ENCODE assay signal across 8 cellular contexts in the genomic region with DNA sequence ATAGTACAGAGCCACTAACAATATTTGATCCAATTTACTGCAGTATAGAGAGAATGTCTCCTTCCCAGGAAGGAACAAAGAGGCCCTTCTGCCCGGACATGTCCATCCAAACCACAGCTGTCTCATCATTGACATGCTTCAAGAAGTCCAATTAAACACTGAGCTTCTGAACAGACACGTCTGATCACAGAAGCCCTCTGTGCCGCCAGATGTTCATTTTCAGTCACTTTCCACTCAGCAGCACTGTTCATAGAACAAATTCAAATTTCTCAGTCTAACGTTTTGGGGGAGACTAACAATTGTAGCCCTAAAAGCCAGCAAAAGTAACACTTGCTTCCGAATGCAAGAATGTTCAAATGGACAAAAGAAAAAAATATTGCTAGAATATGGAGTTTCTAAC. TPM values are rescaled to one million over a fixed set of nuclear protein-coding genes. Genes with fewer than 3 reads are reported as not detected.
DNase-seq lines count a peak whose midpoint lies in the region; ATAC-seq, FAIRE-seq and TF ChIP-seq lines count a peak whose summit lies in the region.

No MANE protein-coding gene starts in this region.

- WGBS in HepG2 (ENCODE audit: low lambda C conversion rate), result 85% methylated on average over 5 of the region's 5 CpGs

- H3K36me3 ChIP-seq in BLaER1 treated with 17β-estradiol and CSF1 and Interleukin-3, amounts not matched to agents 10 nM and 100 nM, result peaks cover 41 to 60% (median 46%) of the 10 kb centered on the region in 11 experiments
- peaks cover 27% of the 10 kb centered on the region for H3K36me3 ChIP-seq in adipocyte (ENCODE audit: control insufficient read depth, insufficient read depth, low read length, severe bottlenecking)
- peaks cover 9 to 42% of the 10 kb centered on the region in 2 experiments for H3K36me3 ChIP-seq in HepG2 (replicated peaks in 1 of 2; ENCODE audit: control insufficient read depth in 1 of 2, insufficient read depth in 2 of 2, low read length in 2 of 2)

- peak overlapping the region; percentile 83 for H3K27ac Mint-ChIP-seq in type B pancreatic cell

- H3K9me3 Mint-ChIP-seq in type B pancreatic cell, result no peaks in the 10 kb centered on the region

- H3K27me3 Mint-ChIP-seq in type B pancreatic cell, result no peaks in the 10 kb centered on the region

- H3K79me2 ChIP-seq in HepG2 (ENCODE audit: insufficient read depth, low read length), result peaks cover 57% of the 10 kb centered on the region

- in situ Hi-C loops in HepG2 (cut with HindIII; ENCODE audit: extremely low pct_ligation_motif_present, low pct_unique_long_range_greater_than_20kb), result no loop called here

- H3K9me3 ChIP-seq in BLaER1 treated with 17β-estradiol and CSF1 and Interleukin-3, amounts not matched to agents 10 nM and 100 nM (replicated peaks in 1 of 11), result no peaks in the 10 kb centered on the region
- H3K9me3 ChIP-seq in adipocyte (ENCODE audit: control insufficient read depth, low read length) (no peaks in the 10 kb centered on the region), HepG2 (ENCODE audit: low read length) (no peaks in the 10 kb centered on the region)

- DNase-seq in LHCN-M2 (ENCODE audit: low read depth) (peak; percentile 87), adipocyte (ENCODE audit: low read depth) (no peak), HepG2 (ENCODE audit: low spot score) (no peak), type B pancreatic cell (ENCODE audit: extremely low spot score, unreplicated experiment) (no peak), amniotic stem cell (lab: John Stamatoyannopoulos, UW) (no peak), SIG-M5 treated with dmso at 0.1 percent for 504 hours (lab: John Stamatoyannopoulos, UW; ENCODE audit: unreplicated experiment) (no peak)

- POLR2A ChIA-PET in HepG2 (lab: Yijun Ruan, JAX), result interaction anchor here (1.6 to 3.3 kb wide), 3 partner anchors 10 to 39 kb away, joined by 6 to 21 read pairs (median 16); a partner anchor contains a TSS

- FAIRE-seq in HepG2 (lab: Jason Lieb, UNC), result no peak

- peak overlapping the region in 6 of 11 experiments; percentile 13 to 58 (median 35); a peak in 9 of 22 replicates for H3K9ac ChIP-seq in BLaER1 treated with 17β-estradiol and CSF1 and Interleukin-3, amounts not matched to agents 10 nM and 100 nM
- peak overlapping the region; percentile 64 for H3K9ac ChIP-seq in adipocyte (ENCODE audit: low read length)
- H3K9ac ChIP-seq in HepG2 (ENCODE audit: insufficient read depth, low read depth, low read length), result 0 out of 2 replicates have a peak overlapping the region, but pooled peaks have one; percentile 6

- TF ChIP-seq RAD21 in HepG2 (CRISPR knock-in tag; IDR thresholded peaks at IDR 0.05), result no peak

- no peak for TF ChIP-seq EP300 in HepG2 (IDR thresholded peaks at IDR 0.05; ENCODE audit: low read depth in 2 of 2, low read length in 2 of 2)
- TF ChIP-seq EP300 in HepG2 (CRISPR knock-in tag; IDR thresholded peaks at IDR 0.05; ENCODE audit: borderline replicate concordance), result no peak

- H3K36me3 Mint-ChIP-seq in type B pancreatic cell, result peaks cover 7% of the 10 kb centered on the region

- H3K4me3 Mint-ChIP-seq in type B pancreatic cell, result no peak overlapping the region

- no TSS peak for BruUV-seq in HepG2 (replicated peaks; lab: Mats Ljungman, UMichigan)

- no peak overlapping the region for H3K4me3 ChIP-seq in BLaER1 treated with 17β-estradiol and CSF1 and Interleukin-3, amounts not matched to agents 10 nM and 100 nM
- H3K4me3 ChIP-seq in adipocyte (ENCODE audit: low read length), result peak overlapping the region; percentile 65
- H3K4me3 ChIP-seq in HepG2 (replicated peaks in 1 of 3; ENCODE audit: insufficient read depth in 1 of 3, low read depth in 2 of 3, low read length in 3 of 3), result no peak overlapping the region

- intact Hi-C loops in HepG2 (cut with micrococcal nuclease; ENCODE audit: unreplicated experiment), result loop anchor here (2.0 kb wide), 1 partner anchor 71 kb away; no protein-coding TSS in a partner anchor

- ATAC-seq in HepG2 (no peak), GM19351 (IDR thresholded peaks at IDR 0.05; ENCODE audit: unreplicated experiment) (no peak)

- H3K4me1 ChIP-seq in BLaER1 treated with 17β-estradiol and CSF1 and Interleukin-3, amounts not matched to agents 10 nM and 100 nM, result peaks cover 37 to 60% (median 44%) of the 10 kb centered on the region in 10 experiments
- H3K4me1 ChIP-seq in adipocyte (ENCODE audit: control insufficient read depth, insufficient read depth, low read length) (peaks cover 34% of the 10 kb centered on the region), HepG2 (ENCODE audit: insufficient read depth, low read length) (peaks cover 52% of the 10 kb centered on the region)

- H3K4me1 Mint-ChIP-seq in type B pancreatic cell (ENCODE audit: unreplicated experiment), result peaks cover 21% of the 10 kb centered on the region

- no peak overlapping the region for H2AFZ ChIP-seq in HepG2 (ENCODE audit: low read length)

- peak overlapping the region; percentile 54 to 91 (median 68) for H3K4me2 ChIP-seq in BLaER1 treated with 17β-estradiol and CSF1 and Interleukin-3, amounts not matched to agents 10 nM and 100 nM
- no peak overlapping the region for H3K4me2 ChIP-seq in HepG2 (ENCODE audit: low read depth, low read length)

- H4K20me1 ChIP-seq in BLaER1 treated with 17β-estradiol and CSF1 and Interleukin-3, amounts not matched to agents 10 nM and 100 nM, result peaks cover 44 to 90% (median 66%) of the 10 kb centered on the region in 11 experiments
- H4K20me1 ChIP-seq in HepG2 (ENCODE audit: insufficient read depth, low read length), result peaks cover 7% of the 10 kb centered on the region; the same call in 1 of the 2 replicates

- CTCF ChIA-PET in HepG2 (lab: Yijun Ruan, JAX; ENCODE audit: low intra/inter-chr PET ratio, low total read pairs), result no interaction called here

- TF ChIP-seq CTCF in HepG2 (CRISPR knock-in tag; IDR thresholded peaks at IDR 0.05), result no peak
- no peak for TF ChIP-seq CTCF in type B pancreatic cell (conservative IDR thresholded peaks at IDR 0.05)

- no peaks in the 10 kb centered on the region for H3K27me3 ChIP-seq in BLaER1 treated with 17β-estradiol and CSF1 and Interleukin-3, amounts not matched to agents 10 nM and 100 nM
- H3K27me3 ChIP-seq in adipocyte (replicated peaks; ENCODE audit: control insufficient read depth, insufficient read depth, low read length) (no peaks in the 10 kb centered on the region), HepG2 (ENCODE audit: control insufficient read depth in 1 of 2, insufficient read depth in 2 of 2, low read length in 2 of 2) (no peaks in the 10 kb centered on the region)

- no peak for TF ChIP-seq POLR2A in HepG2 (IDR thresholded peaks at IDR 0.05; ENCODE audit: insufficient read depth in 1 of 2, low read depth in 2 of 2, low read length in 2 of 2)

- H3K27ac ChIP-seq in BLaER1 treated with 17β-estradiol and CSF1 and Interleukin-3, amounts not matched to agents 10 nM and 100 nM, result peak overlapping the region in 8 of 11 experiments; percentile 7 to 54 (median 44); a peak in 12 of 22 replicates
- H3K27ac ChIP-seq in HepG2 (ENCODE audit: extremely low read length, insufficient read depth, low read length), result peak overlapping the region; percentile 22

RNA-seq across cellular contexts. Expression of a gene that starts 15.3 kb away (rescaled TPM):
- total RNA-seq in LHCN-M2 (2014; rRNA removed) (26.5 and 42.4 TPM in 2 replicates), HepG2 (2016; rRNA removed; fragmentation: Illumina TruSeq; extraction: Trizol) (29.2 and 51.5 TPM in 2 replicates), type B pancreatic cell (ENCODE audit: low replicate concordance) (43.3 and 67.5 TPM in 2 replicates)
- polyA plus RNA-seq in LHCN-M2 (2012), result 21.4 TPM
- total RNA-seq in HepG2 (2016; cell fraction: cytosol; rRNA removed; fragmentation: Illumina TruSeq; extraction: Trizol; ENCODE audit: low read depth), result 36.4 and 39.0 TPM in 2 replicates
- 27.9 and 45.5 TPM in 2 replicates for total RNA-seq in HepG2 (2016; cell fraction: insoluble cytoplasmic fraction; rRNA removed; fragmentation: Illumina TruSeq; extraction: Trizol)
- 21.9 and 22.1 TPM in 2 replicates for total RNA-seq in HepG2 (2016; cell fraction: membrane; rRNA removed; fragmentation: Illumina TruSeq; extraction: Trizol)
- 62.9 and 69.9 TPM in 2 replicates for total RNA-seq in HepG2 (2016; cell fraction: nucleus; rRNA removed; fragmentation: Illumina TruSeq; extraction: Trizol)
- polyA plus RNA-seq in HepG2 (2011; rRNA removed), result 28.4 and 36.8 TPM in 2 replicates
- polyA plus RNA-seq in HepG2 (2011; cell fraction: cytosol; rRNA removed), result 17.3 and 26.0 TPM in 2 replicates
- 65.4 and 82.1 TPM in 2 replicates for polyA plus RNA-seq in HepG2 (2011; cell fraction: nucleus; rRNA removed)
- polyA plus RNA-seq in HepG2 (2012), result 38.8 and 45.6 TPM in 2 replicates
- polyA plus RNA-seq in HepG2 (2016; cell fraction: cytosol; fragmentation: Illumina TruSeq; extraction: Trizol; ENCODE audit: low read depth), result 7.0 and 7.9 TPM in 2 replicates
- polyA plus RNA-seq in HepG2 (2016; cell fraction: insoluble cytoplasmic fraction; fragmentation: Illumina TruSeq; extraction: Trizol; ENCODE audit: low read depth), result 53.0 and 59.0 TPM in 2 replicates
- polyA plus RNA-seq in HepG2 (2016; cell fraction: membrane; fragmentation: Illumina TruSeq; extraction: Trizol; ENCODE audit: low read depth), result 12.7 and 13.1 TPM in 2 replicates
- 118 and 123 TPM in 2 replicates for polyA plus RNA-seq in HepG2 (2016; cell fraction: nucleus; fragmentation: Illumina TruSeq; extraction: Trizol; ENCODE audit: insufficient read depth, low read depth)
- 15.6 and 21.1 TPM in 2 replicates for polyA minus RNA-seq in HepG2 (2011; rRNA and poly(A)+ RNA removed; ENCODE audit: low replicate concordance)
- 19.2 and 27.3 TPM in 2 replicates for polyA minus RNA-seq in HepG2 (2011; cell fraction: cytosol; rRNA and poly(A)+ RNA removed)
- 93.7 and 101 TPM in 2 replicates for polyA minus RNA-seq in HepG2 (2011; cell fraction: nucleus; rRNA and poly(A)+ RNA removed)

RNA-seq across cellular contexts. Expression of a gene that starts 39.1 kb away (rescaled TPM):
- 27.3 and 31.0 TPM in 2 replicates for total RNA-seq in LHCN-M2 (2014; rRNA removed)
- polyA plus RNA-seq in LHCN-M2 (2012), result 20.2 TPM
- 46.4 and 74.9 TPM in 2 replicates for total RNA-seq in HepG2 (2016; rRNA removed; fragmentation: Illumina TruSeq; extraction: Trizol)
- 35.1 and 37.4 TPM in 2 replicates for total RNA-seq in HepG2 (2016; cell fraction: cytosol; rRNA removed; fragmentation: Illumina TruSeq; extraction: Trizol; ENCODE audit: low read depth)
- total RNA-seq in HepG2 (2016; cell fraction: insoluble cytoplasmic fraction; rRNA removed; fragmentation: Illumina TruSeq; extraction: Trizol), result 41.1 and 74.2 TPM in 2 replicates
- total RNA-seq in HepG2 (2016; cell fraction: membrane; rRNA removed; fragmentation: Illumina TruSeq; extraction: Trizol), result 66.4 and 69.7 TPM in 2 replicates
- 67.8 and 74.4 TPM in 2 replicates for total RNA-seq in HepG2 (2016; cell fraction: nucleus; rRNA removed; fragmentation: Illumina TruSeq; extraction: Trizol)
- polyA plus RNA-seq in HepG2 (2011; rRNA removed), result 123 and 124 TPM in 2 replicates
- 124 and 127 TPM in 2 replicates for polyA plus RNA-seq in HepG2 (2011; cell fraction: cytosol; rRNA removed)
- polyA plus RNA-seq in HepG2 (2011; cell fraction: nucleus; rRNA removed), result 90.0 and 92.7 TPM in 2 replicates
- polyA plus RNA-seq in HepG2 (2012), result 52.3 and 58.7 TPM in 2 replicates
- 27.8 and 29.0 TPM in 2 replicates for polyA plus RNA-seq in HepG2 (2016; cell fraction: cytosol; fragmentation: Illumina TruSeq; extraction: Trizol; ENCODE audit: low read depth)
- 50.3 and 56.6 TPM in 2 replicates for polyA plus RNA-seq in HepG2 (2016; cell fraction: insoluble cytoplasmic fraction; fragmentation: Illumina TruSeq; extraction: Trizol; ENCODE audit: low read depth)
- polyA plus RNA-seq in HepG2 (2016; cell fraction: membrane; fragmentation: Illumina TruSeq; extraction: Trizol; ENCODE audit: low read depth), result 51.9 and 62.9 TPM in 2 replicates
- 110 TPM in 2 replicates for polyA plus RNA-seq in HepG2 (2016; cell fraction: nucleus; fragmentation: Illumina TruSeq; extraction: Trizol; ENCODE audit: insufficient read depth, low read depth)
- 53.2 and 119 TPM in 2 replicates for polyA minus RNA-seq in HepG2 (2011; rRNA and poly(A)+ RNA removed; ENCODE audit: low replicate concordance)
- polyA minus RNA-seq in HepG2 (2011; cell fraction: cytosol; rRNA and poly(A)+ RNA removed), result 62.7 TPM in 2 replicates
- polyA minus RNA-seq in HepG2 (2011; cell fraction: nucleus; rRNA and poly(A)+ RNA removed), result 73.1 and 73.3 TPM in 2 replicates
- total RNA-seq in type B pancreatic cell (ENCODE audit: low replicate concordance), result 26.7 and 39.0 TPM in 2 replicates

Comparison
In these comparisons a context has a peak if more than half of its experiments do, and no peak if none do; other contexts are left out.
1. H3K9ac ChIP-seq: peak in every context shown above with its lines; median percentile 64 in adipocyte; 35 in BLaER1 treated with 17β-estradiol and CSF1 and Interleukin-3, amounts not matched to agents 10 nM and 100 nM; 6 in HepG2.